8 cellular contexts compared by ENCODE assay signal in genomic region chr5:132369471-132370240, GRCh38. TPM values are rescaled to one million over a fixed set of nuclear protein-coding genes. Genes with fewer than 3 reads are reported as not detected.
DNase-seq lines count a peak whose midpoint lies in the region; ATAC-seq and TF ChIP-seq lines count a peak whose summit lies in the region.

TSS of gene SLC22A5 (plus strand) at chr5:132369710. CDS start at chr5:132369973, 263 bp downstream.

- peak; percentile 90 for DNase-seq in GM23338 (ENCODE audit: low spot score)
- DNase-seq in LNCaP clone FGC (ENCODE audit: low read depth): no peak
- DNase-seq in T-helper 17 cell: peak; percentile 61 to 64 (median 62)
- DNase-seq in astrocyte of the cerebellum (ENCODE audit: low read depth): no peak
- DNase-seq in iPS DF 6.9 (ENCODE audit: low read depth, low spot score): no peak
- DNase-seq in skeletal muscle cell (ENCODE audit: low read depth): no peak
- no peak for DNase-seq in NK-92 (lab: John Stamatoyannopoulos, UW; ENCODE audit: unreplicated experiment)

- no peaks in the 10 kb centered on the region for H4K20me1 ChIP-seq in GM23338 (replicated peaks; ENCODE audit: insufficient read depth)

- H3K27me3 Mint-ChIP-seq in GM23338 (ENCODE audit: insufficient read depth, low read depth, poor library complexity): peaks cover 14% of the 10 kb centered on the region
- no peaks in the 10 kb centered on the region for H3K27me3 Mint-ChIP-seq in T-helper 17 cell

- H3K4me1 Mint-ChIP-seq in GM23338 (peaks cover 8% of the 10 kb centered on the region), T-helper 17 cell (peaks cover 22% of the 10 kb centered on the region)

- H3K4me3 Mint-ChIP-seq in GM23338 (peak within 1 kb of the TSS; percentile 82), T-helper 17 cell (peak within 1 kb of the TSS; percentile 86)

- H3K36me3 ChIP-seq in GM23338 (ENCODE audit: insufficient read depth) (no peaks in the 10 kb centered on the region), iPS DF 6.9 (ENCODE audit: control insufficient read depth, insufficient read depth, low read length) (no peaks in the 10 kb centered on the region)

- ATAC-seq in GM23338: peak; percentile 93
- peak; percentile 94 for ATAC-seq in T-helper 17 cell

- no peaks in the 10 kb centered on the region for H3F3A ChIP-seq in GM23338 (replicated peaks; ENCODE audit: low read depth)

- H3K4me3 ChIP-seq in GM08714 (ENCODE audit: low read length) (peak within 1 kb of the TSS; percentile 64), GM23338 (peak within 1 kb of the TSS; percentile 72), LNCaP clone FGC (ENCODE audit: low read depth, low read length) (peak within 1 kb of the TSS; percentile 65), astrocyte of the cerebellum (ENCODE audit: low read depth, low read length) (peak within 1 kb of the TSS; percentile 57), iPS DF 6.9 (ENCODE audit: low read length) (peak within 1 kb of the TSS; percentile 55), skeletal muscle cell (ENCODE audit: low read depth, low read length) (peak within 1 kb of the TSS; percentile 62)

- WGBS in iPS DF 6.9 (ENCODE audit: insufficient coverage, insufficient read length): no CpG with 5 or more reads among the region's 93 CpGs

- H3K9me3 ChIP-seq in T-helper 17 cell (ENCODE audit: control insufficient read depth, low read length, poor library complexity, severe bottlenecking): no peaks in the 10 kb centered on the region
- no peaks in the 10 kb centered on the region for H3K9me3 ChIP-seq in iPS DF 6.9 (ENCODE audit: control insufficient read depth, insufficient read depth, low read length)

- TF ChIP-seq CTCF in GM23338 (conservative IDR thresholded peaks at IDR 0.05; ENCODE audit: low read depth in 2 of 2): no peak
- TF ChIP-seq CTCF in LNCaP clone FGC (IDR thresholded peaks at IDR 0.05; ENCODE audit: control insufficient read depth, extremely low read depth, insufficient read depth): no peak
- no peak for TF ChIP-seq CTCF in astrocyte of the cerebellum (IDR thresholded peaks at IDR 0.05; ENCODE audit: low read depth, low read length, missing control alignments)

- H3K9me3 Mint-ChIP-seq in GM23338: no peaks in the 10 kb centered on the region

- H3K27ac Mint-ChIP-seq in GM23338 (no peak within 1 kb of the TSS), T-helper 17 cell (peak within 1 kb of the TSS; percentile 88)

- H3K4me2 ChIP-seq in GM23338: peak within 1 kb of the TSS; percentile 71

- H3K9me2 ChIP-seq in GM23338 (ENCODE audit: insufficient read depth): no peaks in the 10 kb centered on the region

- in situ Hi-C loops in astrocyte of the cerebellum (cut with HindIII; ENCODE audit: low sequenced_read_pairs): no loop called here

- H3K79me2 ChIP-seq in GM23338 (replicated peaks; ENCODE audit: insufficient read depth): no peaks in the 10 kb centered on the region

- H3K27me3 ChIP-seq in GM23338 (ENCODE audit: insufficient read depth) (peaks cover 22% of the 10 kb centered on the region), iPS DF 6.9 (ENCODE audit: control insufficient read depth, insufficient read depth, low read length) (peaks cover 4% of the 10 kb centered on the region)

- H3K27ac ChIP-seq in GM23338 (ENCODE audit: low read depth) (no peak within 1 kb of the TSS), iPS DF 6.9 (ENCODE audit: low read length) (no peak within 1 kb of the TSS)

- H3K36me3 Mint-ChIP-seq in GM23338 (ENCODE audit: low read depth) (no peaks in the 10 kb centered on the region), T-helper 17 cell (ENCODE audit: low read depth) (no peaks in the 10 kb centered on the region)

- H3K4me1 ChIP-seq in GM23338 (ENCODE audit: insufficient read depth): no peaks in the 10 kb centered on the region; the same call in 1 of the 2 replicates
- peaks cover 3% of the 10 kb centered on the region for H3K4me1 ChIP-seq in iPS DF 6.9 (ENCODE audit: control insufficient read depth, insufficient read depth, low read length)

- H2AFZ ChIP-seq in GM23338: peak within 1 kb of the TSS; percentile 94

TF ChIP-seq in GM23338, 12 proteins besides CTCF, POLR2A, EP300 and RAD21:
- no peak for TF ChIP-seq EZH2phosphoT487 (IDR thresholded peaks at IDR 0.05; ENCODE audit: unreplicated experiment)
- peak; percentile 61; the same call in 1 of the 2 replicates for TF ChIP-seq POLR2AphosphoS5 (IDR thresholded peaks at IDR 0.05; ENCODE audit: low read depth)
- no peak for TF ChIP-seq ETS1 (IDR thresholded peaks at IDR 0.05)
- TF ChIP-seq EZH2 (IDR thresholded peaks at IDR 0.05; ENCODE audit: low read depth, unreplicated experiment): no peak
- no peak for TF ChIP-seq ZNF331 (CRISPR knock-in tag; IDR thresholded peaks at IDR 0.05; ENCODE audit: low read depth)

RNA-seq across cellular contexts. Expression of gene SLC22A5, which starts in this region (rescaled TPM):
- total RNA-seq in GM23338 (2014; rRNA removed; shearing (Covaris generic)): 2.4 and 4.8 TPM in 2 replicates
- polyA plus RNA-seq in GM23338 (2016; fragmentation: Nextera tagmentation; extraction: Ambion mirVana): 1.7 and 1.9 TPM in 2 replicates
- 1 to 10 TPM; 3.4 to 3.7 TPM for total RNA-seq in T-helper 17 cell

Comparison
In these comparisons a context has a peak if more than half of its experiments do, and no peak if none do; other contexts are left out.
1. DNase-seq: peak in GM23338 (single experiment) and T-helper 17 cell (3 of 3); none in LNCaP clone FGC (single experiment), astrocyte of the cerebellum (single experiment), iPS DF 6.9 (single experiment), skeletal muscle cell (single experiment) and NK-92 (single experiment).
2. Peak in every context shown above with its lines, with median percentiles within 50 percentile points of each other: H3K4me3 ChIP-seq.